In the genomic region with DNA sequence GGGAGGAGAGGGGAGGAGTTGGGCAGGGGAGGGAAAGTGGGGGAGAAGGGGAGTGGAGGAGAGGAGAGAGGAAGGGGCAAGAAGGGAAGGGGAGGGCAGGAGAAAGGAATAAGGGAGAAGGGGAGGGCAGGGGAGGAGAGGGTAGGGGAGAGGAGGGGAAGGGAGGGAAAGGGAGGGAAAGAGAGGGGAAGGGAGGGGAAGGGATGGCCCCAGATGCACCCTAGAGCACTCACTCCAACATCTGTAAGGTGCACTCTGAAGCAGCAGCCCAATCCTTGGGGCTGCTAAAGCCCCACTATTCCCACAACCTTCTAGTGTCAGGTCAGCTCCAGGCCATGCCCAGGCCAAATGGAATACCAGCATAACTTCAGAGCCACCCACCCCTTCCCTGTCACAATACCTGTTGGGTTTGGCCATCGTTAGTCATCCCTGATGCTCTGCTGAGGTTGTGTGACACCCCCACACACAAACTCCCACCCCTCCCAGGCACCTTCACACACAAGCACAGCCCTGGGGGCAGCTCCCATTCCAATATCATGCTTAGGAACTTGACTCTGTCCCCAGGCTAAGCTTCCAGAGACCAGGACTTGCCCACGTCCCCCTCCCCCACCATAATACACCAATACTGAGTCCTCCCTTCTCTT, we compare ENCODE assay signal across 1 cellular context.
TF ChIP-seq lines count a peak whose summit lies in the region.

No MANE protein-coding gene starts in this region.

TF ChIP-seq in HEK293, 187 proteins besides CTCF, POLR2A, EP300 and RAD21 (continued from another document):
- TF ChIP-seq ZNF514 (tag by site-specific recombination; IDR thresholded peaks at IDR 0.05), result no peak
- TF ChIP-seq, protein P1, sequence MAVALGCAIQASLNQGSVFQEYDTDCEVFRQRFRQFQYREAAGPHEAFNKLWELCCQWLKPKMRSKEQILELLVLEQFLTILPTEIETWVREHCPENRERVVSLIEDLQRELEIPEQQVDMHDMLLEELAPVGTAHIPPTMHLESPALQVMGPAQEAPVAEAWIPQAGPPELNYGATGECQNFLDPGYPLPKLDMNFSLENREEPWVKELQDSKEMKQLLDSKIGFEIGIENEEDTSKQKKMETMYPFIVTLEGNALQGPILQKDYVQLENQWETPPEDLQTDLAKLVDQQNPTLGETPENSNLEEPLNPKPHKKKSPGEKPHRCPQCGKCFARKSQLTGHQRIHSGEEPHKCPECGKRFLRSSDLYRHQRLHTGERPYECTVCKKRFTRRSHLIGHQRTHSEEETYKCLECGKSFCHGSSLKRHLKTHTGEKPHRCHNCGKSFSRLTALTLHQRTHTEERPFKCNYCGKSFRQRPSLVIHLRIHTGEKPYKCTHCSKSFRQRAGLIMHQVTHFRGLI (tag by site-specific recombination; IDR thresholded peaks at IDR 0.05), result no peak
- TF ChIP-seq ZNF670 (tag by site-specific recombination; IDR thresholded peaks at IDR 0.05; ENCODE audit: low read depth), result no peak
- TF ChIP-seq ZNF133 (tag by site-specific recombination; IDR thresholded peaks at IDR 0.05), result no peak
- TF ChIP-seq ZNF585B (tag by site-specific recombination; IDR thresholded peaks at IDR 0.05), result no peak
- TF ChIP-seq ZNF416 (tag by site-specific recombination; IDR thresholded peaks at IDR 0.05), result no peak
- TF ChIP-seq, protein P2, sequence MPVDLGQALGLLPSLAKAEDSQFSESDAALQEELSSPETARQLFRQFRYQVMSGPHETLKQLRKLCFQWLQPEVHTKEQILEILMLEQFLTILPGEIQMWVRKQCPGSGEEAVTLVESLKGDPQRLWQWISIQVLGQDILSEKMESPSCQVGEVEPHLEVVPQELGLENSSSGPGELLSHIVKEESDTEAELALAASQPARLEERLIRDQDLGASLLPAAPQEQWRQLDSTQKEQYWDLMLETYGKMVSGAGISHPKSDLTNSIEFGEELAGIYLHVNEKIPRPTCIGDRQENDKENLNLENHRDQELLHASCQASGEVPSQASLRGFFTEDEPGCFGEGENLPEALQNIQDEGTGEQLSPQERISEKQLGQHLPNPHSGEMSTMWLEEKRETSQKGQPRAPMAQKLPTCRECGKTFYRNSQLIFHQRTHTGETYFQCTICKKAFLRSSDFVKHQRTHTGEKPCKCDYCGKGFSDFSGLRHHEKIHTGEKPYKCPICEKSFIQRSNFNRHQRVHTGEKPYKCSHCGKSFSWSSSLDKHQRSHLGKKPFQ (tag by site-specific recombination; IDR thresholded peaks at IDR 0.05), result no peak
- TF ChIP-seq ZNF184 (tag by site-specific recombination; IDR thresholded peaks at IDR 0.05), result no peak
- TF ChIP-seq MZF1 (tag by site-specific recombination; IDR thresholded peaks at IDR 0.05; ENCODE audit: borderline replicate concordance), result no peak
- TF ChIP-seq GFI1B (tag by site-specific recombination; IDR thresholded peaks at IDR 0.05), result no peak
- no peak for TF ChIP-seq ZNF350 (tag by site-specific recombination; IDR thresholded peaks at IDR 0.05)
- TF ChIP-seq BCL11A (tag by site-specific recombination; IDR thresholded peaks at IDR 0.05; ENCODE audit: low read depth), result no peak
TF ChIP-seq in HEK293: peak in this region for 3.
